Comparison of ENCODE assay signal across 13 cellular contexts in the genomic region with DNA sequence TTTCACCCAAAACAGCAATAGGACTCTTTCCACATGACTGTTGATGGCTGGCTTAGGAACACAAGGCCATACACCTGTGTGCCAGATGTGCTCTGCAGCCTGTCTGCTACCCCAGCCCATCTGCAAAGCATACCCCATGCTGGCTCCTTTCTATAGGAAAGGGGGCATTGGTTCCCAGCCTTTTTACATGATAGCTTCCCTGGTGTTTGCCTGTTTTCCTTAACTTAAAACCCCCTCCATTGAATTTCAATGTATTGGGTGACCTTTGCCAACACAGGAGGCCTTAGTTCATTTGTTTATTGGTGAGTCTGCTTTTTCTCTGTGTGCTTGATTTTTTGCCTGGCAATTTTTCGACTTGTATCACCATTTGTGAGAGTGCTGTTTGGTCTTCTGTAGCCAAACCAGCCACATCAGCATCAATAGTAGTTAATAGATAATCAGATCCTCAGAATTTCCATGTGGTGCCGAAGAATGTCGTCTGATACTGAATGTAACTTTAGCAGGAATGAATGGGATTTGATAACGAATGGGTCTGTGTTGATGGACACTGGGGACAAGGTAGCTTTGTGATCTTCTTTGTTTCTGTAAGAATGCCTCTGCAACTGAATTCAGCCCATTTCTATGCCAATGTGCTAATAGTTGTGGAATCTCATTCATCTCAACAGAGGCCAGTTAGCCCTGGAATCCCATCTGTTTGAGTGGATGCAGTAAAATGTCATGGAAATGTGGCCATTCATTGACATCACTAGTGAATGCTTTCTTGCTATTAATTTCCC.
DNase-seq lines count a peak whose midpoint lies in the region; FAIRE-seq and TF ChIP-seq lines count a peak whose summit lies in the region.
"Had no signal": no experiment of that assay in that cellular context is flagged by ENCODE, and none has a peak within 500 bp of the region (broad histone marks: within the 10 kb centered on the region; RNA-seq: fewer than 3 reads in every experiment).

No MANE protein-coding gene starts in this region.

- WGBS in small intestine, 3 donors, result 49 to 57% (median 56%) methylated on average over 4 of the region's 4 CpGs

- no peak for TF ChIP-seq CTCF in choroid plexus epithelial cell (conservative IDR thresholded peaks at IDR 0.05; ENCODE audit: low read depth, low read length)

- H3K9me3 ChIP-seq in small intestine (ENCODE audit: control insufficient read depth, low read depth), result no peaks in the 10 kb centered on the region

- no peaks in the 10 kb centered on the region for H3K27me3 ChIP-seq in small intestine (ENCODE audit: control insufficient read depth in 2 of 2, insufficient read depth in 2 of 2, low read length in 2 of 2)

- TF ChIP-seq POLR2A in H54 (IDR thresholded peaks at IDR 0.05; ENCODE audit: low read depth, low read length), result no peak

- no peaks in the 10 kb centered on the region for H3K36me3 ChIP-seq in small intestine (ENCODE audit: control insufficient read depth in 2 of 2, insufficient read depth in 2 of 2, low read length in 2 of 2)

- in situ Hi-C loops in KBM-7 (cut with MboI; ENCODE audit: low pct_unique_long_range_greater_than_20kb, low sequenced_read_pairs), result no loop called here

- FAIRE-seq in H54 (lab: Jason Lieb, UNC) (no peak), small intestine (lab: Jason Lieb, UNC) (no peak)

- H3K27ac ChIP-seq in small intestine (ENCODE audit: low read depth in 1 of 2, low read length in 1 of 2), result no peak overlapping the region
- H3K27ac ChIP-seq: C4-2B, epithelial cell of prostate had no signal

- DNase-seq in H54 (ENCODE audit: insufficient read length, low spot score) (peak; percentile 3), choroid plexus epithelial cell (ENCODE audit: low read depth) (peak; percentile 34), iPS-NIHi7 (ENCODE audit: extremely low spot score) (peak; percentile 57), retina (peak; percentile 42), inferior parietal cortex (ENCODE audit: extremely low spot score) (no peak), KBM-7 (no peak), small intestine (no peak)
- DNase-seq in activated CD4-positive, alpha-beta T cell treated with anti-CD3 and anti-CD28 coated beads, Interleukin-2, amount 50 U/mL, for 48 hours, result no peak
- DNase-seq: activated CD4-positive, alpha-beta T cell treated with anti-CD3 and anti-CD28 coated beads, Interleukin-2, amount 10 ng/mL, durations not matched to agents 7 days and 5 days; NCI-H510A; T-helper 2 cell had no signal

- H3K4me1 ChIP-seq in small intestine (ENCODE audit: control insufficient read depth in 2 of 2, insufficient read depth in 1 of 2, low read depth in 1 of 2, low read length in 1 of 2), result no peaks in the 10 kb centered on the region

- H3K4me3 ChIP-seq in choroid plexus epithelial cell (ENCODE audit: low read depth, low read length) (no peak overlapping the region), small intestine (ENCODE audit: low read depth in 1 of 2, low read length in 2 of 2) (no peak overlapping the region)

Comparison
In these comparisons a context has a peak if more than half of its experiments do, and no peak if none do; other contexts are left out.
1. DNase-seq: peak in H54 (single experiment), choroid plexus epithelial cell (single experiment), iPS-NIHi7 (single experiment) and retina (single experiment); none in inferior parietal cortex (single experiment), activated CD4-positive, alpha-beta T cell treated with anti-CD3 and anti-CD28 coated beads, Interleukin-2, amount 50 U/mL, for 48 hours (0 of 2), KBM-7 (single experiment) and small intestine (single experiment).